In the genomic region with DNA sequence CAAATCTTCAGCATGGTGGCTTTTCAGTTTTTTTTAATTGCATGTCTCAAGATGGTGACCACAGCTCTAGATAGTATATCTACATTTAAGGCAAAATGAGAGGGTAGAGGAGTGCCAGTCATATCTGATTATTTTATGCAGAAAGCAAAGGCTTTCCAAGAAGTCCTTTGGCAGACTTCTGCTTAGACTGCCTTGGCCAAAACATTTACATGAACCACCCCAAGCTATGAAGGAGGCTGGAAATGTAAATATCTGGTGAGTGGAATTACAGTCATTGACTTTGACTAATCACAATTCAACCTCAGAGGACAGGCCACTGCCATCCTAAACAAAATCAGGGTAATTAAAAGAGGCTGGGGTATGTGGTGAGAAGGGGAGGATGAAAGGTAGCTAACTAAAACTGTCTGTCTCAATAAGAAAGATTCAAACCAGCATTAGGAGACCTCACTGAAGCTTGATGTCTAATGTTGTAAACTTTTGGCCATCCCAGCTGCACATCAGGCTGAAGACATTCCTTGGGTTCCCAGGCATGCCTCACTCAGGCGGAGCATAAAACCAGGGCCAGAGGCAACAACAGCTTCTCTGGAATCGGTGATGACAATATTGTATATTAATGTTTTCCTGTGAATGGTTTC, we compare ENCODE assay signal across 1 cellular context.
TF ChIP-seq lines count a peak whose summit lies in the region.

No MANE protein-coding gene starts in this region.

TF ChIP-seq in SK-N-SH, 30 proteins besides CTCF, POLR2A, EP300 and RAD21:
- TF ChIP-seq TEAD4 (IDR thresholded peaks at IDR 0.05; ENCODE audit: borderline replicate concordance, insufficient read depth): 0 out of 2 replicates have a peak, but pooled peaks have one; percentile 7
- TF ChIP-seq NFIC (IDR thresholded peaks at IDR 0.05; ENCODE audit: borderline replicate concordance): no peak
- TF ChIP-seq RCOR1 (IDR thresholded peaks at IDR 0.05; ENCODE audit: low read length): no peak
- no peak for TF ChIP-seq SIN3A (IDR thresholded peaks at IDR 0.05; ENCODE audit: borderline replicate concordance, low read depth, low read length)
- TF ChIP-seq GATA2 (CRISPR knock-in tag; IDR thresholded peaks at IDR 0.05): no peak
- peak; percentile 20; the same call in 1 of the 2 replicates for TF ChIP-seq JUND (IDR thresholded peaks at IDR 0.05)
- peak; percentile 41; the same call in 1 of the 2 replicates for TF ChIP-seq POLR2AphosphoS5 (IDR thresholded peaks at IDR 0.05; ENCODE audit: low read depth, low read length)
- TF ChIP-seq, protein P1, sequence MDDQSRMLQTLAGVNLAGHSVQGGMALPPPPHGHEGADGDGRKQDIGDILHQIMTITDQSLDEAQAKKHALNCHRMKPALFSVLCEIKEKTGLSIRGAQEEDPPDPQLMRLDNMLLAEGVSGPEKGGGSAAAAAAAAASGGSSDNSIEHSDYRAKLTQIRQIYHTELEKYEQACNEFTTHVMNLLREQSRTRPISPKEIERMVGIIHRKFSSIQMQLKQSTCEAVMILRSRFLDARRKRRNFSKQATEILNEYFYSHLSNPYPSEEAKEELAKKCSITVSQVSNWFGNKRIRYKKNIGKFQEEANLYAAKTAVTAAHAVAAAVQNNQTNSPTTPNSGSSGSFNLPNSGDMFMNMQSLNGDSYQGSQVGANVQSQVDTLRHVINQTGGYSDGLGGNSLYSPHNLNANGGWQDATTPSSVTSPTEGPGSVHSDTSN (IDR thresholded peaks at IDR 0.05): peak; percentile 80
- no peak for TF ChIP-seq TAF1 (IDR thresholded peaks at IDR 0.05; ENCODE audit: borderline replicate concordance, low read depth, low read length)
- 0 out of 2 replicates have a peak, but pooled peaks have one; percentile 21 for TF ChIP-seq RXRA (IDR thresholded peaks at IDR 0.05; ENCODE audit: borderline replicate concordance, low read depth)
- TF ChIP-seq TCF12 (IDR thresholded peaks at IDR 0.05): peak; percentile 82
